Comparison of ENCODE assay signal across 17 cellular contexts in genomic region chr1:158007180-158007579, GRCh38. TPM values are rescaled to one million over a fixed set of nuclear protein-coding genes. Genes with fewer than 3 reads are reported as not detected.
DNase-seq lines count a peak whose midpoint lies in the region; ATAC-seq, FAIRE-seq and TF ChIP-seq lines count a peak whose summit lies in the region.
"Had no signal": no experiment of that assay in that cellular context is flagged by ENCODE, and none has a peak within 500 bp of the region (broad histone marks: within the 10 kb centered on the region; RNA-seq: fewer than 3 reads in every experiment).

No MANE protein-coding gene starts in this region.

- ATAC-seq in left ventricle myocardium superior (no peak), aorta (ENCODE audit: low FRiP score) (no peak), HG03135 (IDR thresholded peaks at IDR 0.05; ENCODE audit: unreplicated experiment) (no peak)
- ATAC-seq: pancreas had no signal

- peak overlapping the region; percentile 89 for H3K27ac ChIP-seq in left ventricle myocardium inferior (replicated peaks)
- peak overlapping the region; percentile 86 for H3K27ac ChIP-seq in fibroblast of lung (ENCODE audit: insufficient read depth, low read length)
- peak overlapping the region; percentile 70 to 82 for H3K27ac ChIP-seq in prostate gland
- H3K27ac ChIP-seq in aorta (ENCODE audit: low read depth in 1 of 2, low read length in 2 of 2), result peak overlapping the region; percentile 90 to 99
- H3K27ac ChIP-seq: pancreas had no signal

- DNase-seq in left ventricle myocardium inferior (no peak), left ventricle myocardium superior (no peak), fibroblast of lung (ENCODE audit: low read depth in 2 of 2) (no peak), prostate gland (ENCODE audit: low spot score) (no peak), aorta (no peak), RCC 7860 (ENCODE audit: low spot score) (no peak), globus pallidus (ENCODE audit: low spot score) (no peak)
- DNase-seq: activated CD4-positive, alpha-beta T cell treated with anti-CD3 and anti-CD28 coated beads for 48 hours; activated naive CD8-positive, alpha-beta T cell treated with anti-CD3 and anti-CD28 coated beads, Interleukin-2, amount 10 ng/mL, durations not matched to agents 7 days and 5 days; CD8-positive, alpha-beta memory T cell; erythroblast; NCI-H2029 treated with DMSO at 0.1 percent for 48 hours; pancreas had no signal

- H2AFZ ChIP-seq in fibroblast of lung (ENCODE audit: low read length), result no peak overlapping the region

- H3K9ac ChIP-seq in fibroblast of lung (ENCODE audit: insufficient read depth, low read length), result no peak overlapping the region

- intact Hi-C loops in left ventricle myocardium inferior (cut with micrococcal nuclease), result no loop called here
- intact Hi-C loops in left ventricle myocardium superior (cut with micrococcal nuclease), result no loop called here
- intact Hi-C loops in prostate gland (cut with DNase I), result no loop called here
- intact Hi-C loops in aorta (cut with DNase I), result loop anchor here in 1 of 2 donors (2.0 kb wide), 1 partner anchor 14 kb away; no protein-coding TSS in a partner anchor

- peaks cover 81% of the 10 kb centered on the region for H3K79me2 ChIP-seq in fibroblast of lung (ENCODE audit: control insufficient read depth, insufficient read depth, low read length)

- FAIRE-seq in RCC 7860 (lab: Jason Lieb, UNC), result no peak
- FAIRE-seq: A204.1, G401.6, pancreas had no signal

- H3K27me3 ChIP-seq in left ventricle myocardium inferior (ENCODE audit: low read depth) (no peaks in the 10 kb centered on the region), fibroblast of lung (ENCODE audit: control insufficient read depth, insufficient read depth, low read length) (no peaks in the 10 kb centered on the region), prostate gland (replicated peaks; ENCODE audit: insufficient read depth) (no peaks in the 10 kb centered on the region), aorta (ENCODE audit: control insufficient read depth in 1 of 2, insufficient read depth in 2 of 2, low read length in 1 of 2) (no peaks in the 10 kb centered on the region)
- H3K27me3 ChIP-seq: pancreas had no signal

- 79% methylated on average over 7 of the region's 7 CpGs for WGBS in prostate gland
- 49 to 58% methylated on average over 7 of the region's 7 CpGs for WGBS in aorta, 2 donors

- H3K4me3 ChIP-seq in left ventricle myocardium inferior (no peak overlapping the region), fibroblast of lung (replicated peaks in 1 of 4; ENCODE audit: control extremely low read depth in 1 of 4, insufficient read depth in 1 of 4, low read depth in 3 of 4, low read length in 4 of 4) (no peak overlapping the region), prostate gland (no peak overlapping the region), aorta (ENCODE audit: low read length in 2 of 2) (no peak overlapping the region)
- H3K4me3 ChIP-seq: pancreas had no signal

- no peak for TF ChIP-seq POLR2A in prostate gland (IDR thresholded peaks at IDR 0.05)

- no peaks in the 10 kb centered on the region for H4K20me1 ChIP-seq in fibroblast of lung (ENCODE audit: control insufficient read depth, extremely low read depth, insufficient read depth, low read length)

- no peak for TF ChIP-seq CTCF in left ventricle myocardium inferior (IDR thresholded peaks at IDR 0.05; ENCODE audit: borderline replicate concordance)
- no peak for TF ChIP-seq CTCF in fibroblast of lung (conservative IDR thresholded peaks at IDR 0.05 in 1 of 2, IDR thresholded peaks at IDR 0.05 in 1 of 2; ENCODE audit: low read depth in 1 of 2, low read length in 2 of 2)
- no peak for TF ChIP-seq CTCF in prostate gland (IDR thresholded peaks at IDR 0.05)

- H3K9me3 ChIP-seq in left ventricle myocardium inferior (replicated peaks) (no peaks in the 10 kb centered on the region), fibroblast of lung (ENCODE audit: control insufficient read depth, insufficient read depth, low read depth, low read length) (no peaks in the 10 kb centered on the region), prostate gland (no peaks in the 10 kb centered on the region), aorta (ENCODE audit: control insufficient read depth, low read length) (no peaks in the 10 kb centered on the region)
- H3K9me3 ChIP-seq: pancreas had no signal

- H3K4me1 ChIP-seq in left ventricle myocardium inferior (peaks cover 97% of the 10 kb centered on the region), fibroblast of lung (ENCODE audit: control insufficient read depth, extremely low read depth, insufficient read depth, low read length) (peaks cover 84% of the 10 kb centered on the region), prostate gland (replicated peaks) (no peaks in the 10 kb centered on the region), aorta (ENCODE audit: control insufficient read depth in 1 of 2, insufficient read depth in 2 of 2, low read length in 2 of 2) (peaks cover 6 to 25% of the 10 kb centered on the region in 2 donors)

- no peaks in the 10 kb centered on the region for H3K36me3 ChIP-seq in left ventricle myocardium inferior
- H3K36me3 ChIP-seq in fibroblast of lung (ENCODE audit: control insufficient read depth, insufficient read depth, low read length), result no peaks in the 10 kb centered on the region
- H3K36me3 ChIP-seq in prostate gland, result no peaks in the 10 kb centered on the region
- no peaks in the 10 kb centered on the region for H3K36me3 ChIP-seq in aorta (ENCODE audit: control insufficient read depth in 1 of 2, insufficient read depth in 2 of 2, low read length in 1 of 2)
- H3K36me3 ChIP-seq: pancreas had no signal

- peak overlapping the region; percentile 41 for H3K4me2 ChIP-seq in fibroblast of lung (ENCODE audit: extremely low read depth, insufficient read depth, low read length)

RNA-seq across cellular contexts. Expression of gene KIRREL1, which starts 13.7 kb away (rescaled TPM):
- total RNA-seq in left ventricle myocardium inferior (7.3 TPM), left ventricle myocardium superior (10.0 TPM), fibroblast of lung (83.0 and 123 TPM in 2 replicates), prostate gland (10 to 100 TPM; 18.6 to 50.2 TPM), aorta (100 to 1,000 TPM in 1 of 2 donors, 10 to 100 TPM in 1; 96.7 to 102 TPM)
- polyA plus RNA-seq in fibroblast of lung (42.2 and 55.5 TPM in 2 replicates), aorta (10 to 100 TPM; 15.3 to 41.5 TPM)
- 57.7 and 93.5 TPM in 2 replicates for polyA plus RNA-seq in fibroblast of lung (2012)
- 192 and 249 TPM in 2 replicates for polyA minus RNA-seq in fibroblast of lung (ENCODE audit: low replicate concordance)
- total RNA-seq: activated naive CD8-positive, alpha-beta T cell treated with anti-CD3 and anti-CD28 coated beads, Interleukin-2, amount 10 ng/mL, durations not matched to agents 7 days and 5 days; T-helper 2 cell treated with Interferon-gamma antibody and Interleukin-4, amounts not matched to agents 100 ng/mL and 5 ng/mL, for 36 hours had no signal
- polyA plus RNA-seq: CD8-positive, alpha-beta memory T cell had no signal
